19 cellular contexts compared by ENCODE assay signal in the genomic region with DNA sequence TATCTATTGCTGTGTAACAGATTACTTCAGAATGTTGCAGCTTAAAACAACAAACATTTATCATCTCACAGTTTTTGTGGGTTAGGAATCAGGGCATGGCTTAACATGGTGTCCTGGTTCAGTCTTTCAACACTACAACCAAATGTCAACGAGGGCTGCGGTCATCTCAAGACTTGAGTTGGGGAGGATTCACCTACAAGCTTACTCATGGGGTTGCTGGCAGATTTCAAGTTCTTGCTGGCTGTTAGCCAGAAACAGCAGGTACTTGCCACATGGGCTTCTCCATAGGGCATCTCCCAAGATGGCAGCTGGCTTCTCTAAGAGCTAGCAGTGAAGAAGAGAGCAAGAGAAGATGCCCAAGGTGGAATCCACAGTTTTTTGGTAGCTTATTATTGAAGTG. TPM values are rescaled to one million over a fixed set of nuclear protein-coding genes. Genes with fewer than 3 reads are reported as not detected.
"Had no signal": no experiment of that assay in that cellular context is flagged by ENCODE, and none has a peak within 500 bp of the region (broad histone marks: within the 10 kb centered on the region; RNA-seq: fewer than 3 reads in every experiment).

No MANE protein-coding gene starts in this region.

- H3K4me1 ChIP-seq: esophagus muscularis mucosa, gastroesophageal sphincter, left ventricle myocardium inferior, lower lobe of right lung, tibial artery, upper lobe of left lung, uterus had no signal

- H3K9me3 ChIP-seq: esophagus muscularis mucosa, gastroesophageal sphincter, left ventricle myocardium inferior, lower lobe of right lung, ovary, tibial artery, upper lobe of left lung, uterus had no signal

- H3K27ac ChIP-seq: epithelial cell of prostate, esophagus muscularis mucosa, gastroesophageal sphincter, left ventricle myocardium inferior, lower lobe of right lung, ovary, tibial artery, upper lobe of left lung, uterus had no signal

- DNase-seq: cortex of kidney; effector memory CD4-positive, alpha-beta T cell; foreskin fibroblast; glutamatergic neuron; kidney; left cardiac atrium; left ventricle myocardium inferior; lower lobe of right lung; natural killer cell; ovary; right cardiac atrium; stimulated activated CD4-positive, alpha-beta T cell treated with anti-CD3 and anti-CD28 coated beads, Interleukin-2, amount 100 ng/mL, for 48 hours; tibial artery; upper lobe of left lung; uterus had no signal

- H3K4me3 ChIP-seq: esophagus muscularis mucosa, gastroesophageal sphincter, left ventricle myocardium inferior, lower lobe of right lung, ovary, smooth muscle cell, tibial artery, upper lobe of left lung, uterus had no signal

- ATAC-seq: gastroesophageal sphincter, left cardiac atrium, lower lobe of right lung, natural killer cell, right cardiac atrium had no signal

- H3K36me3 ChIP-seq: esophagus muscularis mucosa, gastroesophageal sphincter, left ventricle myocardium inferior, lower lobe of right lung, ovary, tibial artery, upper lobe of left lung, uterus had no signal

- H3K27me3 ChIP-seq: esophagus muscularis mucosa, gastroesophageal sphincter, ovary, tibial artery, upper lobe of left lung, uterus had no signal

RNA-seq across cellular contexts. Expression of a gene that starts 42.4 kb away (rescaled TPM):
- total RNA-seq: kidney had no signal
